Comparison of ENCODE assay signal across 8 cellular contexts in the genomic region with DNA sequence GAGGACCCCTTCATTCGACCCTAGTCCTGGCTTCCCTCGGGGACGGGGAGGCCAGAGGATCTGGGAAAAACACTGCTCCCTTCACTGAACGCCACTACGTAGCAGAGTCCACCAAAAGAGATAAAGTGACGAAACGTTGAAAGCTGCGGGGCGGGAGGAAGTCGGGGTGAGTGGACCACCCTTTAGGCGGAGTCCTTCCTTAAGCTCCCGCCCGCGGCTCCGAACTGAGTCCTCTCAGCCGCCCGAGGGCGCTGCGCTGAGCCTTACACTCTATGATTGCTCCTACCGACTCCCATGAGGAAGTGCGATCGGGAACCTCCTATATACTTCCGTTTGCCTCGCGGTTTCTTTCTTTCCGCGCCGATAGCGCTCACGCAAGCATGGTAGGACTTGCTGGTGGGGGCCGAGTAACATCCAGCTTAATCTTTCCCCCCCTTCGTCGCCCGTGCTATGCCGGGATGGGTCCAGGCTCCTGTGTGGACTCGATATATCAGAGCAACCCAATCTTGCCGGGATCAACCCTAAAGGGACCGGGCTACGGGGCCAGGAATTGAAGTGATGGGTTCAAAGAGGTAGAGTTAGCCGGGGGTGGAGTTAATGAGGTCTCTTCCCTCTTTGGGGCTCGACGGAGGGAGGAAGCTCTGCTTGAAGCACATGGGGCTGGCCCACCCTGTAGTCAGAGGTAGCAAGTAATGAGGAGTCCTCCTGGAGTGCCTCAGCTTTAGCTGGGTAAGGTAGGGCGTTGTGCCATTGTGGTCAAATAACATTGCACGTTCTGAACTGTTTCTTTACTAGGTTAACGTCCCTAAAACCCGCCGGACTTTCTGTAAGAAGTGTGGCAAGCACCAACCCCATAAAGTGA. TPM values are rescaled to one million over a fixed set of nuclear protein-coding genes. Genes with fewer than 3 reads are reported as not detected.
A peak's percentile ranks its signal among the peaks of the same experiment; 100 is the strongest.
DNase-seq lines count a peak whose midpoint lies in the region; ATAC-seq, FAIRE-seq and TF ChIP-seq lines count a peak whose summit lies in the region.

TSS of gene RPL36A (plus strand) at position 348 of the 862 bp plus-strand sequence. CDS start at position 381, 33 bp downstream.

- no peak for FAIRE-seq in urothelium cell line (lab: Jason Lieb, UNC)

- DNase-seq in NCI-H1436 (lab: John Stamatoyannopoulos, UW) (peak; percentile 95), T follicular helper cell (ENCODE audit: low read depth) (peak; percentile 68), left ventricle myocardium superior (peak; percentile 90), psoas muscle (peak; percentile 85 to 90), urothelium cell line (ENCODE audit: low spot score) (peak; percentile 91)

- 0 to 33% (median 1%) methylated on average over 43 to 47 of the region's 47 CpGs for WGBS in adipose tissue, 3 donors
- 1 to 36% (median 1%) methylated on average over 45 to 47 of the region's 47 CpGs for WGBS in psoas muscle, 3 donors

- H3K36me3 ChIP-seq in psoas muscle (ENCODE audit: insufficient read depth in 1 of 2, low read depth in 1 of 2) = peaks cover 0 to 38% of the 10 kb centered on the region in 2 donors

- TF ChIP-seq CTCF in GM12875 (IDR thresholded peaks at IDR 0.05; ENCODE audit: borderline replicate concordance, insufficient read depth, low read depth, low read length) (peak; percentile 76), psoas muscle (IDR thresholded peaks at IDR 0.05) (peak; percentile 62)

- H3K9me3 ChIP-seq in psoas muscle = no peaks in the 10 kb centered on the region

- peak within 1 kb of the TSS; percentile 70 for H3K4me3 ChIP-seq in GM12875 (ENCODE audit: low read depth, low read length)
- peak within 1 kb of the TSS; percentile 65 for H3K4me3 ChIP-seq in psoas muscle

- H3K27ac ChIP-seq in adipose tissue (ENCODE audit: low read depth, low read length) (no peak within 1 kb of the TSS), psoas muscle (peak within 1 kb of the TSS; percentile 71)

- H3K4me1 ChIP-seq in psoas muscle = peaks cover 6% of the 10 kb centered on the region

- intact Hi-C loops in left ventricle myocardium superior (cut with micrococcal nuclease) (no loop called here), psoas muscle (cut with DNase I) (no loop called here)

- peak; percentile 80 for ATAC-seq in HG02840 (IDR thresholded peaks at IDR 0.05; ENCODE audit: low FRiP score, unreplicated experiment)
- ATAC-seq in left ventricle myocardium superior = peak; percentile 99
- ATAC-seq in psoas muscle = peak; percentile 96 to 98 (median 97)

- H3K27me3 ChIP-seq in psoas muscle (ENCODE audit: insufficient read depth in 3 of 3, low read length in 2 of 3) = peaks cover 0 to 5% (median 0%) of the 10 kb centered on the region in 3 donors

RNA-seq across cellular contexts. Expression of gene RPL36A, which starts in this region (rescaled TPM):
- 1,000 to 10,000 TPM; 1,715 to 3,463 (median 2,254) TPM for polyA plus RNA-seq in adipose tissue
- total RNA-seq in left ventricle myocardium superior = 58.4 TPM
- 100 to 1,000 TPM; 102 to 181 (median 132) TPM for total RNA-seq in psoas muscle
- polyA plus RNA-seq in psoas muscle = 1,000 to 10,000 TPM in 2 of 3 donors, 100 to 1,000 TPM in 1; 848 to 1,450 (median 1,427) TPM
